Comparison of ENCODE assay signal across 35 cellular contexts in genomic region chr9:137671721-137672120, GRCh38. TPM values are rescaled to one million over a fixed set of nuclear protein-coding genes. Genes with fewer than 3 reads are reported as not detected.
DNase-seq lines count a peak whose midpoint lies in the region; ATAC-seq, FAIRE-seq and TF ChIP-seq lines count a peak whose summit lies in the region.
"Had no signal": no experiment of that assay in that cellular context is flagged by ENCODE, and none has a peak within 500 bp of the region (broad histone marks: within the 10 kb centered on the region; RNA-seq: fewer than 3 reads in every experiment).

No MANE protein-coding gene starts in this region.

- no peak overlapping the region for H4K91ac ChIP-seq in H9 (ENCODE audit: insufficient read length, low read depth, low read length)

- H2BK15ac ChIP-seq in H9 (ENCODE audit: low read depth, low read length), result no peak overlapping the region

- H3K79me1 ChIP-seq in H9 (ENCODE audit: insufficient read depth, low read depth, low read length, poor library complexity, severe bottlenecking), result no peaks in the 10 kb centered on the region

- H3K27ac Mint-ChIP-seq in H9, result peak overlapping the region; percentile 76 to 81 (median 79); a peak in 6 of 7 replicates
- peak overlapping the region; percentile 41 for H3K27ac Mint-ChIP-seq in astrocyte (ENCODE audit: unreplicated experiment)
- H3K27ac Mint-ChIP-seq in nephron progenitor cell, result peak overlapping the region; percentile 41
- H3K27ac Mint-ChIP-seq: activated CD8-positive, alpha-beta T cell treated with anti-CD3 and anti-CD28 coated beads for 36 hours had no signal

- no peak overlapping the region for H3K4me3 ChIP-seq in astrocyte (ENCODE audit: insufficient read depth, low read depth, low read length)
- H3K4me3 ChIP-seq: colonic mucosa, HAP-1, right atrium auricular region, SK-N-MC, tibial artery had no signal

- H3K79me2 ChIP-seq in H9 (ENCODE audit: insufficient read depth, low read length) (peaks cover 20% of the 10 kb centered on the region; the same call in 1 of the 2 replicates), astrocyte (ENCODE audit: insufficient read depth, low read length) (peaks cover 86% of the 10 kb centered on the region)

- H3K9me3 Mint-ChIP-seq in H9 (no peaks in the 10 kb centered on the region; a peak in 2 of 5 replicates), astrocyte (ENCODE audit: unreplicated experiment) (peaks cover 2% of the 10 kb centered on the region), nephron progenitor cell (no peaks in the 10 kb centered on the region)
- H3K9me3 Mint-ChIP-seq: activated CD8-positive, alpha-beta T cell treated with anti-CD3 and anti-CD28 coated beads for 36 hours; activated T-helper 17 cell treated with anti-CD3 and anti-CD28 coated beads, Interleukin-2, amount 50 U/mL, for 72 hours; neural crest cell had no signal

- H3K36me3 Mint-ChIP-seq in H9 (ENCODE audit: insufficient read depth in 1 of 3, low read depth in 3 of 3) (peaks cover 13 to 30% (median 26%) of the 10 kb centered on the region in 3 experiments), astrocyte (ENCODE audit: low read depth, unreplicated experiment) (peaks cover 11% of the 10 kb centered on the region), nephron progenitor cell (ENCODE audit: low read depth) (peaks cover 44% of the 10 kb centered on the region)

- H2BK12ac ChIP-seq in H9 (ENCODE audit: insufficient read length, low read depth, low read length), result no peak overlapping the region

- H3K27ac ChIP-seq in 22Rv1, result peak overlapping the region; percentile 85
- H3K27ac ChIP-seq in H9 (ENCODE audit: insufficient read length, low read depth, low read length), result no peak overlapping the region
- no peak overlapping the region for H3K27ac ChIP-seq in astrocyte (ENCODE audit: low read depth, low read length)
- H3K27ac ChIP-seq: colonic mucosa, parathyroid adenoma, right atrium auricular region, SK-N-MC, tibial artery had no signal

- H3K18ac ChIP-seq in H9 (ENCODE audit: insufficient read length, low read depth, low read length), result no peak overlapping the region

- H3K56ac ChIP-seq in H9 (ENCODE audit: insufficient read length, low read depth, low read length), result no peak overlapping the region

- H3K4me1 ChIP-seq in H9 (ENCODE audit: insufficient read depth, low read length), result peaks cover 17% of the 10 kb centered on the region; the same call in 1 of the 2 replicates
- H3K4me1 ChIP-seq in astrocyte (ENCODE audit: insufficient read depth, low read length), result peaks cover 5% of the 10 kb centered on the region
- H3K4me1 ChIP-seq: parathyroid adenoma had no signal

- H3K4me3 Mint-ChIP-seq in H9 (no peak overlapping the region), astrocyte (ENCODE audit: unreplicated experiment) (no peak overlapping the region), nephron progenitor cell (no peak overlapping the region)
- H3K4me3 Mint-ChIP-seq: activated CD8-positive, alpha-beta T cell treated with anti-CD3 and anti-CD28 coated beads for 36 hours; activated naive CD8-positive, alpha-beta T cell; activated T-helper 17 cell treated with anti-CD3 and anti-CD28 coated beads, Interleukin-2, amount 50 U/mL, for 72 hours; neural crest cell had no signal

- H3T11ph ChIP-seq in H9 (ENCODE audit: low read length), result no peak overlapping the region

- no peak for FAIRE-seq in astrocyte (lab: Jason Lieb, UNC)
- FAIRE-seq: bronchial epithelial cell, islet of Langerhans, TTC549 had no signal

- H4K20me1 ChIP-seq in H9 (ENCODE audit: control insufficient read depth, insufficient read depth, insufficient read length) (peaks cover 7% of the 10 kb centered on the region), astrocyte (ENCODE audit: insufficient read depth, low read length) (peaks cover 89% of the 10 kb centered on the region)

- DNase-seq in H9 (no peak), astrocyte (ENCODE audit: low read depth) (no peak), nephron progenitor cell (no peak), mesenteric fat pad (ENCODE audit: low spot score) (no peak)
- no peak for DNase-seq in activated CD4-positive, CD25-positive, alpha-beta regulatory T cell (lab: John Stamatoyannopoulos, UW)
- no peak for DNase-seq in activated CD4-positive, alpha-beta T cell treated with anti-CD3 and anti-CD28 coated beads for 1 hour
- DNase-seq: activated CD4-positive, CD25-positive, alpha-beta regulatory T cell treated with anti-CD3 and anti-CD28 coated beads, Interleukin-2, amount 50 U/mL, for 72 hours; activated CD8-positive, alpha-beta memory T cell treated with anti-CD3 and anti-CD28 coated beads, Interleukin-2, amount 50 U/mL, for 48 hours; activated CD8-positive, alpha-beta T cell treated with anti-CD3 and anti-CD28 coated beads for 36 hours; anterior cingulate cortex; colonic mucosa; DMS 273 treated with DMSO at 0.1 percent for 48 hours; effector CD8-positive, alpha-beta T cell; EL; Kasumi-1; NCI-H1417 treated with DMSO at 0.1 percent for 48 hours; NCI-H2081; NCI-H345; NCI-H774; stimulated activated CD4-positive, alpha-beta T cell treated with anti-CD3 and anti-CD28 coated beads, Interleukin-12 subunit alpha, Interleukin-12 subunit beta, amount 100 ng/mL, for 4 hours; stimulated activated CD4-positive, alpha-beta T cell treated with anti-CD3 and anti-CD28 coated beads, Interleukin-2, amount 100 ng/mL, for 48 hours; tibial artery had no signal

- H3K23me2 ChIP-seq in H9 (ENCODE audit: insufficient read length, low read depth, low read length, poor library complexity, severe bottlenecking), result no peaks in the 10 kb centered on the region

- H2BK120ac ChIP-seq in H9 (ENCODE audit: low read depth, low read length, poor library complexity, severe bottlenecking), result no peak overlapping the region

- H2BK5ac ChIP-seq in H9 (ENCODE audit: insufficient read length, low read length), result no peak overlapping the region

- H2AK5ac ChIP-seq in H9 (ENCODE audit: insufficient read length, low read length), result no peak overlapping the region

- H2AFZ ChIP-seq in H9 (ENCODE audit: low read length), result no peak overlapping the region
- no peak overlapping the region for H2AFZ ChIP-seq in astrocyte (ENCODE audit: low read depth, low read length)
- H2AFZ ChIP-seq: parathyroid adenoma had no signal

- H3K4ac ChIP-seq in H9 (ENCODE audit: low read depth, low read length), result no peak overlapping the region

- TF ChIP-seq CTCF in 22Rv1 (IDR thresholded peaks at IDR 0.05) (no peak), H9 (conservative IDR thresholded peaks at IDR 0.05) (no peak), astrocyte (IDR thresholded peaks at IDR 0.05; ENCODE audit: insufficient read depth, low read depth, low read length) (no peak), nephron progenitor cell (IDR thresholded peaks at IDR 0.05) (no peak)

- H3K4me2 ChIP-seq in H9 (ENCODE audit: insufficient read depth, insufficient read length, low read length) (no peak overlapping the region), astrocyte (ENCODE audit: low read length) (no peak overlapping the region)

- H2BK20ac ChIP-seq in H9 (ENCODE audit: low read depth, low read length, poor library complexity, severe bottlenecking), result no peak overlapping the region

- H3K9me3 ChIP-seq in H9 (ENCODE audit: control insufficient read depth, low read depth, low read length) (no peaks in the 10 kb centered on the region), astrocyte (ENCODE audit: insufficient read depth, low read depth, low read length) (no peaks in the 10 kb centered on the region)
- H3K9me3 ChIP-seq: colonic mucosa, HAP-1, right atrium auricular region, tibial artery had no signal

- no peak overlapping the region; the same call in 1 of the 2 replicates for H3K14ac ChIP-seq in H9 (ENCODE audit: insufficient read depth, low read length)

- WGBS in H9 (ENCODE audit: extremely low coverage, insufficient read length, low lambda C conversion rate), result no CpG with 5 or more reads among the region's 8 CpGs

- H4K8ac ChIP-seq in H9 (replicated peaks; ENCODE audit: insufficient read length, low read depth, low read length), result no peak overlapping the region

- H3K4me1 Mint-ChIP-seq in H9 (peaks cover 72 to 81% of the 10 kb centered on the region in 2 experiments), astrocyte (ENCODE audit: low read depth, unreplicated experiment) (peaks cover 37% of the 10 kb centered on the region), nephron progenitor cell (peaks cover 88% of the 10 kb centered on the region)

- no peaks in the 10 kb centered on the region for H3K36me3 ChIP-seq in astrocyte (ENCODE audit: insufficient read depth, low read length)
- H3K36me3 ChIP-seq: colonic mucosa, HAP-1, right atrium auricular region had no signal

- peaks cover 2% of the 10 kb centered on the region; the same call in 1 of the 2 replicates for H3K27me3 Mint-ChIP-seq in H9 (ENCODE audit: low read depth)
- H3K27me3 Mint-ChIP-seq in astrocyte (ENCODE audit: low read depth, unreplicated experiment), result no peaks in the 10 kb centered on the region
- no peaks in the 10 kb centered on the region for H3K27me3 Mint-ChIP-seq in nephron progenitor cell (ENCODE audit: low read depth, poor library complexity)
- H3K27me3 Mint-ChIP-seq: activated CD8-positive, alpha-beta T cell treated with anti-CD3 and anti-CD28 coated beads for 36 hours; activated naive CD8-positive, alpha-beta T cell; activated T-helper 17 cell treated with anti-CD3 and anti-CD28 coated beads, Interleukin-2, amount 50 U/mL, for 72 hours had no signal

- no peak overlapping the region for H3K23ac ChIP-seq in H9 (ENCODE audit: insufficient read length, low read depth, low read length)

- H4K5ac ChIP-seq in H9 (ENCODE audit: insufficient read length, low read depth, low read length), result no peak overlapping the region

- H3K9ac ChIP-seq in H9 (ENCODE audit: extremely low read depth, insufficient read length, low read length) (no peak overlapping the region), astrocyte (ENCODE audit: low read length) (no peak overlapping the region)
- H3K9ac ChIP-seq: parathyroid adenoma had no signal

- H3K27me3 ChIP-seq in H9 (ENCODE audit: insufficient read depth, low read length) (no peaks in the 10 kb centered on the region), astrocyte (ENCODE audit: insufficient read depth, low read length) (no peaks in the 10 kb centered on the region)
- H3K27me3 ChIP-seq: colonic mucosa, right atrium auricular region, tibial artery had no signal

- no peak for ATAC-seq in GM18870 (IDR thresholded peaks at IDR 0.05; ENCODE audit: unreplicated experiment)
- ATAC-seq: activated CD8-positive, alpha-beta T cell treated with anti-CD3 and anti-CD28 coated beads for 36 hours; activated T-helper 17 cell treated with anti-CD3 and anti-CD28 coated beads, Interleukin-2, amount 50 U/mL, for 72 hours; left lobe of liver had no signal

RNA-seq across cellular contexts. Expression of gene EHMT1, which starts 52.9 kb away (rescaled TPM):
- 112 and 121 TPM in 2 replicates for total RNA-seq in H9 (2021)
- total RNA-seq in astrocyte, result 56.4 and 64.5 TPM in 2 replicates
- 95.3 TPM for total RNA-seq in mesenteric fat pad
